In the genomic region with DNA sequence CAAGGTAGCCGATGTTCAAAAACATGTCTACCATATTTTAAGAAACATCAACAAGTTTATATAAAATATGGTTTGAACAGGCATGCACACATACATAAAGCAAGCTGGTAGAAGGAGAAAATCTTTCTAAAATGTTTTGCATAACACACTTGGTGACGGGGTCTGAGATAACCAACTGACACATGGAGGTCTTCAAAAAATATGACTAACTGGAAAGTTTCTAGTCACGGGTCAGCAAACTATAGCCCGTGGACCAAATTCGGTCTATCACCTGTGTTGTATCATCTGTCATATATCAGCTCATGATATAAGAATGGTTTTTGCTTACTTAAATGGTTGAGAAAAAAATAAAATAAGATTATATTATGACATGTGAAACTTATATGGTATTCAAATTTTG, we compare ENCODE assay signal across 23 cellular contexts.
DNase-seq lines count a peak whose midpoint lies in the region; ATAC-seq and TF ChIP-seq lines count a peak whose summit lies in the region.
"Had no signal": no experiment of that assay in that cellular context is flagged by ENCODE, and none has a peak within 500 bp of the region (broad histone marks: within the 10 kb centered on the region; RNA-seq: fewer than 3 reads in every experiment).

No MANE protein-coding gene starts in this region.

- no peak overlapping the region for H3K4me2 ChIP-seq in hepatocyte

- H3K36me3 Mint-ChIP-seq in natural killer cell (no peaks in the 10 kb centered on the region), T-helper 17 cell (ENCODE audit: low read depth) (peaks cover 10% of the 10 kb centered on the region)
- H3K36me3 Mint-ChIP-seq in natural killer cell treated with Interleukin-12 subunit alpha and Interleukin-12 subunit beta and Interleukin-15 and Interleukin-18, amount 100 ng/mL, for 72 hours = peaks cover 6% of the 10 kb centered on the region

- intact Hi-C loops in natural killer cell (cut with micrococcal nuclease) = no loop called here

- no peak overlapping the region for H3K4me3 ChIP-seq in hepatocyte
- H3K4me3 ChIP-seq: BLaER1, psoas muscle, tibial nerve had no signal

- TF ChIP-seq CTCF in natural killer cell (IDR thresholded peaks at IDR 0.05) = no peak
- no peak for TF ChIP-seq CTCF in hepatocyte (IDR thresholded peaks at IDR 0.05; ENCODE audit: poor library complexity)

- H3K27me3 Mint-ChIP-seq in natural killer cell (ENCODE audit: low read depth in 2 of 2) (no peaks in the 10 kb centered on the region), T-helper 17 cell (no peaks in the 10 kb centered on the region)
- no peaks in the 10 kb centered on the region for H3K27me3 Mint-ChIP-seq in natural killer cell treated with Interleukin-12 subunit alpha and Interleukin-12 subunit beta and Interleukin-15 and Interleukin-18, amount 100 ng/mL, for 72 hours
- H3K27me3 Mint-ChIP-seq: activated CD4-positive, alpha-beta memory T cell treated with anti-CD3 and anti-CD28 coated beads for 36 hours had no signal

- no peaks in the 10 kb centered on the region for H3K9me3 Mint-ChIP-seq in natural killer cell
- no peaks in the 10 kb centered on the region for H3K9me3 Mint-ChIP-seq in natural killer cell treated with Interleukin-12 subunit alpha and Interleukin-12 subunit beta and Interleukin-15 and Interleukin-18, amount 100 ng/mL, for 72 hours
- H3K9me3 Mint-ChIP-seq: activated CD4-positive, alpha-beta memory T cell treated with anti-CD3 and anti-CD28 coated beads for 36 hours; H9 had no signal

- peaks cover 85 to 88% of the 10 kb centered on the region in 2 donors for H3K4me1 Mint-ChIP-seq in natural killer cell
- H3K4me1 Mint-ChIP-seq in natural killer cell treated with Interleukin-12 subunit alpha and Interleukin-12 subunit beta and Interleukin-15 and Interleukin-18, amount 100 ng/mL, for 72 hours (ENCODE audit: low read depth in 2 of 2) = peaks cover 59 to 68% of the 10 kb centered on the region in 2 donors
- peaks cover 65% of the 10 kb centered on the region for H3K4me1 Mint-ChIP-seq in T-helper 17 cell

- DNase-seq in natural killer cell = no peak
- DNase-seq in natural killer cell treated with Interleukin-12 subunit alpha and Interleukin-12 subunit beta and Interleukin-15 and Interleukin-18, amount 100 ng/mL, for 72 hours (ENCODE audit: low spot score) = no peak
- DNase-seq in T-helper 17 cell = no peak
- DNase-seq in hepatocyte (ENCODE audit: low spot score) = no peak
- no peak for DNase-seq in erythroblast (lab: John Stamatoyannopoulos, UW)
- DNase-seq in DMS114 treated with DMSO at 0.1 percent for 48 hours (lab: John Stamatoyannopoulos, UW; ENCODE audit: unreplicated experiment) = no peak
- no peak for DNase-seq in activated effector memory CD4-positive, alpha-beta T cell treated with anti-CD3 and anti-CD28 coated beads, Interleukin-2, amount 50 U/mL, for 16 hours
- DNase-seq: activated CD4-positive, alpha-beta memory T cell treated with anti-CD3 and anti-CD28 coated beads for 36 hours; activated effector memory CD4-positive, alpha-beta T cell treated with Interleukin-2 at 50 U/mL for 16 hours; COR-L47; effector memory CD4-positive, alpha-beta T cell; H9; mesenchymal stem cell; NCI-H1092; NCI-H524 treated with DMSO at 0.1 percent for 48 hours; NK-92 treated with Interleukin-12 subunit alpha and Interleukin-12 subunit beta, amount 100 ng/mL, for 24 hours; psoas muscle; SHP77 treated with DMSO at 0.1 percent for 48 hours; stimulated activated CD4-positive, alpha-beta T cell treated with anti-CD3 and anti-CD28 coated beads, Interleukin-15, amount 100 ng/mL, for 24 hours; stimulated activated naive CD8-positive, alpha-beta T cell treated with anti-CD3 and anti-CD28 coated beads, Interleukin-15, Interleukin-2, amounts not matched to agents 100 U/mL and 50 U/mL, for 24 hours had no signal

- H3K79me2 ChIP-seq in hepatocyte = peaks cover 88% of the 10 kb centered on the region

- H3K9me3 ChIP-seq in T-helper 17 cell (ENCODE audit: control insufficient read depth, low read length, poor library complexity, severe bottlenecking) (no peaks in the 10 kb centered on the region), hepatocyte (ENCODE audit: low read depth) (no peaks in the 10 kb centered on the region)
- H3K9me3 ChIP-seq: BLaER1, psoas muscle, tibial nerve had no signal

- TF ChIP-seq POLR2A in erythroblast (IDR thresholded peaks at IDR 0.05; ENCODE audit: low read length) = no peak

- H3K9me2 ChIP-seq in hepatocyte (replicated peaks; ENCODE audit: insufficient read depth) = no peaks in the 10 kb centered on the region

- H3K4me1 ChIP-seq in hepatocyte (ENCODE audit: insufficient read depth) = peaks cover 28% of the 10 kb centered on the region

- no peak overlapping the region for H3K4me3 Mint-ChIP-seq in natural killer cell
- no peak overlapping the region for H3K4me3 Mint-ChIP-seq in natural killer cell treated with Interleukin-12 subunit alpha and Interleukin-12 subunit beta and Interleukin-15 and Interleukin-18, amount 100 ng/mL, for 72 hours
- no peak overlapping the region for H3K4me3 Mint-ChIP-seq in T-helper 17 cell
- H3K4me3 Mint-ChIP-seq: activated CD4-positive, alpha-beta memory T cell treated with anti-CD3 and anti-CD28 coated beads for 36 hours; H9 had no signal

- H3K27me3 ChIP-seq in hepatocyte = no peaks in the 10 kb centered on the region
- H3K27me3 ChIP-seq: BLaER1, tibial nerve had no signal

- no peaks in the 10 kb centered on the region for H3K36me3 ChIP-seq in hepatocyte (replicated peaks; ENCODE audit: insufficient read depth, low read depth)

- no peak overlapping the region for H2AFZ ChIP-seq in hepatocyte

- no peak for ATAC-seq in natural killer cell
- ATAC-seq in natural killer cell treated with Interleukin-12 subunit alpha and Interleukin-12 subunit beta and Interleukin-15 and Interleukin-18, amount 100 ng/mL, for 72 hours = no peak
- ATAC-seq in T-helper 17 cell = no peak
- ATAC-seq: Panc1 had no signal

- no peaks in the 10 kb centered on the region for H4K20me1 ChIP-seq in hepatocyte (ENCODE audit: insufficient read depth, poor library complexity, severe bottlenecking)

- H3K27ac ChIP-seq in hepatocyte = peak overlapping the region; percentile 82
- H3K27ac ChIP-seq: BLaER1, tibial nerve had no signal

- 84% methylated on average over 5 of the region's 5 CpGs for WGBS in hepatocyte (ENCODE audit: low lambda C conversion rate, missing lambda C conversion rate)

- H3K27ac Mint-ChIP-seq in natural killer cell (peak overlapping the region; percentile 60 to 87), T-helper 17 cell (peak overlapping the region; percentile 68)
- peak overlapping the region in 1 of 2 donors; percentile 82 for H3K27ac Mint-ChIP-seq in natural killer cell treated with Interleukin-12 subunit alpha and Interleukin-12 subunit beta and Interleukin-15 and Interleukin-18, amount 100 ng/mL, for 72 hours
